In genomic region chr17:1630662-1631061, GRCh38 we compare ENCODE assay signal across 13 cellular contexts. TPM values are rescaled to one million over a fixed set of nuclear protein-coding genes. Genes with fewer than 3 reads are reported as not detected.
DNase-seq lines count a peak whose midpoint lies in the region; ATAC-seq, FAIRE-seq and TF ChIP-seq lines count a peak whose summit lies in the region.
"Had no signal": no experiment of that assay in that cellular context is flagged by ENCODE, and none has a peak within 500 bp of the region (broad histone marks: within the 10 kb centered on the region; RNA-seq: fewer than 3 reads in every experiment).

No MANE protein-coding gene starts in this region.

- H3K4me1 ChIP-seq in GM12878 (ENCODE audit: control insufficient read depth, insufficient read depth, low read length) (peaks cover 37% of the 10 kb centered on the region), neutrophil (ENCODE audit: control insufficient read depth in 1 of 2, insufficient read depth in 1 of 2, low read depth in 1 of 2, low read length in 1 of 2) (peaks cover 27 to 29% of the 10 kb centered on the region in 2 experiments)

- no peak overlapping the region for H3K27ac Mint-ChIP-seq in activated CD4-positive, alpha-beta T cell treated with anti-CD3 and anti-CD28 coated beads, Interleukin-2, amount 10 ng/mL, durations not matched to agents 7 days and 5 days
- peak overlapping the region in 2 of 3 donors; percentile 82 to 93 for H3K27ac Mint-ChIP-seq in IgD-negative memory B cell
- H3K27ac Mint-ChIP-seq: activated CD8-positive, alpha-beta memory T cell treated with anti-CD3 and anti-CD28 coated beads, Interleukin-2, amount 10 ng/mL, durations not matched to agents 7 days and 5 days had no signal

- CTCF ChIA-PET in activated CD4-positive, alpha-beta T cell treated with anti-CD3 and anti-CD28 coated beads, Interleukin-2, amount 10 ng/mL, durations not matched to agents 7 days and 5 days (lab: Charles Lee) = interaction anchor here (0.6 to 2.4 kb wide), 15 partner anchors 9 to 280 kb away, joined by 3 to 22 read pairs (median 3); partner anchors contain the start of genes INPP5K and SCARF1
- CTCF ChIA-PET in GM12878 (lab: Yijun Ruan, JAX) = interaction anchor here (0.6 to 9.9 kb wide), 35 partner anchors 10 to 466 kb away, joined by 3 to 380 read pairs (median 6); partner anchors contain the start of genes INPP5K, RILP and SCARF1

- POLR2A ChIA-PET in activated CD4-positive, alpha-beta T cell treated with anti-CD3 and anti-CD28 coated beads, Interleukin-2, amount 10 ng/mL, durations not matched to agents 7 days and 5 days (lab: Charles Lee) = no interaction called here
- POLR2A ChIA-PET in GM12878 (lab: Charles Lee) = interaction anchor here (0.6 to 6.0 kb wide), 8 partner anchors 18 to 230 kb away, joined by 3 to 56 read pairs (median 6); partner anchors contain the start of genes INPP5K and RILP

- H3K36me3 Mint-ChIP-seq in activated CD4-positive, alpha-beta T cell treated with anti-CD3 and anti-CD28 coated beads, Interleukin-2, amount 10 ng/mL, durations not matched to agents 7 days and 5 days (ENCODE audit: low read depth) = no peaks in the 10 kb centered on the region
- peaks cover 3% of the 10 kb centered on the region for H3K36me3 Mint-ChIP-seq in IgD-negative memory B cell
- H3K36me3 Mint-ChIP-seq: activated CD8-positive, alpha-beta memory T cell treated with anti-CD3 and anti-CD28 coated beads, Interleukin-2, amount 10 ng/mL, durations not matched to agents 7 days and 5 days had no signal

- RAD21 ChIA-PET in GM12878 (lab: Charles Lee; ENCODE audit: unreplicated experiment) = interaction anchor here (0.6 to 10.0 kb wide), 26 partner anchors 10 to 371 kb away, joined by 3 to 317 read pairs (median 5); partner anchors contain the start of genes INPP5K, RILP and SCARF1

- SMC1A ChIA-PET in GM12878 (lab: Charles Lee; ENCODE audit: uncharacterized antibody, unreplicated experiment) = interaction anchor here (0.6 to 5.4 kb wide), 17 partner anchors 14 to 269 kb away, joined by 3 to 107 read pairs (median 4); partner anchors contain the start of genes INPP5K and PITPNA

- in situ Hi-C loops in GM12878 (cut with MboI) = no loop called here

- no peak for TF ChIP-seq RAD21 in GM12878 (IDR thresholded peaks at IDR 0.05; ENCODE audit: insufficient read depth, low read depth, low read length)

- no peak overlapping the region for H2AFZ ChIP-seq in GM12878 (ENCODE audit: control insufficient read depth, low read depth, low read length)
- H2AFZ ChIP-seq: PC-9 had no signal

- TF ChIP-seq CTCF in GM12878 (IDR thresholded peaks at IDR 0.05 in 2 of 3, conservative IDR thresholded peaks at IDR 0.05 in 1 of 3; ENCODE audit: control insufficient read depth in 2 of 3, extremely low read depth in 1 of 3, insufficient read depth in 1 of 3, low read depth in 3 of 3, low read length in 3 of 3) = no peak
- TF ChIP-seq CTCF in neutrophil (IDR thresholded peaks at IDR 0.05) = no peak

- peaks cover 28% of the 10 kb centered on the region for H3K4me1 Mint-ChIP-seq in activated CD4-positive, alpha-beta T cell treated with anti-CD3 and anti-CD28 coated beads, Interleukin-2, amount 10 ng/mL, durations not matched to agents 7 days and 5 days
- H3K4me1 Mint-ChIP-seq in IgD-negative memory B cell = peaks cover 30 to 36% (median 34%) of the 10 kb centered on the region in 3 donors

- no peak for TF ChIP-seq EP300 in GM12878 (IDR thresholded peaks at IDR 0.05; ENCODE audit: borderline replicate concordance in 1 of 2, control insufficient read depth in 1 of 2, low read depth in 2 of 2, low read length in 2 of 2)

- H3K4me3 ChIP-seq in GM12878 (no peak overlapping the region), neutrophil (ENCODE audit: low read depth in 1 of 2, low read length in 1 of 2) (no peak overlapping the region)

- WGBS in GM12878 (ENCODE audit: insufficient coverage, insufficient replicate concordance, low lambda C conversion rate, missing lambda C conversion rate) = 8% methylated on average over 4 of the region's 4 CpGs

- H3K27ac ChIP-seq in GM12878 (ENCODE audit: control insufficient read depth, insufficient read depth) (no peak overlapping the region), neutrophil (peak overlapping the region; percentile 38)
- H3K27ac ChIP-seq: ascending aorta, PC-9 had no signal

- peak overlapping the region; percentile 81 for H3K4me3 Mint-ChIP-seq in activated CD4-positive, alpha-beta T cell treated with anti-CD3 and anti-CD28 coated beads, Interleukin-2, amount 10 ng/mL, durations not matched to agents 7 days and 5 days
- peak overlapping the region; percentile 79 to 95 (median 89) for H3K4me3 Mint-ChIP-seq in IgD-negative memory B cell

- H3K27me3 Mint-ChIP-seq in activated CD4-positive, alpha-beta T cell treated with anti-CD3 and anti-CD28 coated beads, Interleukin-2, amount 10 ng/mL, durations not matched to agents 7 days and 5 days = peaks cover 39% of the 10 kb centered on the region
- H3K27me3 Mint-ChIP-seq in IgD-negative memory B cell = peaks cover 2% of the 10 kb centered on the region

- no peak overlapping the region; the same call in 1 of the 2 replicates for H3K4me2 ChIP-seq in GM12878 (ENCODE audit: control insufficient read depth, insufficient read depth)

- TF ChIP-seq POLR2A in GM12878 (IDR thresholded peaks at IDR 0.05; ENCODE audit: low read depth, low read length) = no peak

- H3K36me3 ChIP-seq in GM12878 (ENCODE audit: control insufficient read depth in 2 of 2, insufficient read depth in 2 of 2, low read length in 1 of 2) = no peaks in the 10 kb centered on the region
- H3K36me3 ChIP-seq in neutrophil = peaks cover 15% of the 10 kb centered on the region
- H3K36me3 ChIP-seq: ascending aorta had no signal

- no TSS peak for BruUV-seq in GM12878 (replicated peaks; lab: Mats Ljungman, UMichigan)

- H4K20me1 ChIP-seq in GM12878 (ENCODE audit: control insufficient read depth, insufficient read depth) = no peaks in the 10 kb centered on the region

- no peaks in the 10 kb centered on the region for H3K9me3 Mint-ChIP-seq in activated CD4-positive, alpha-beta T cell treated with anti-CD3 and anti-CD28 coated beads, Interleukin-2, amount 10 ng/mL, durations not matched to agents 7 days and 5 days
- H3K9me3 Mint-ChIP-seq in IgD-negative memory B cell = no peaks in the 10 kb centered on the region

- DNase-seq in activated CD4-positive, alpha-beta T cell treated with anti-CD3 and anti-CD28 coated beads, Interleukin-2, amount 10 ng/mL, durations not matched to agents 7 days and 5 days = no peak
- no peak for DNase-seq in activated CD4-positive, alpha-beta T cell treated with anti-CD3 and anti-CD28 coated beads, Interleukin-2, amount 50 U/mL, for 4 hours
- DNase-seq in GM12878 (ENCODE audit: low read depth, low spot score) (no peak), GF-D8 (lab: John Stamatoyannopoulos, UW) (no peak), NCI-H187 (lab: John Stamatoyannopoulos, UW) (no peak)
- DNase-seq in stimulated activated CD4-positive, alpha-beta T cell treated with anti-CD3 and anti-CD28 coated beads, Interleukin-15, amount 100 ng/mL, for 24 hours = no peak
- DNase-seq: kidney glomerular epithelial cell had no signal

- intact Hi-C loops in GM12878 (cut with micrococcal nuclease; ENCODE audit: unreplicated experiment) = loop anchor here (5.0 kb wide), 1 partner anchor 113 kb away; the partner anchor contains the start of gene INPP5K

- H3K27me3 ChIP-seq in GM12878 (replicated peaks in 1 of 2; ENCODE audit: control insufficient read depth in 2 of 2, insufficient read depth in 2 of 2, low read length in 1 of 2) (no peaks in the 10 kb centered on the region), neutrophil (peaks cover 22% of the 10 kb centered on the region)
- H3K27me3 ChIP-seq: ascending aorta had no signal

- FAIRE-seq in GM12878 (lab: Jason Lieb, UNC) = no peak
- FAIRE-seq: urothelium cell line had no signal

- no peaks in the 10 kb centered on the region for H3K9me3 ChIP-seq in GM12878 (replicated peaks; ENCODE audit: control insufficient read depth, insufficient read depth, low read length)
- H3K9me3 ChIP-seq in neutrophil = no peaks in the 10 kb centered on the region
- H3K9me3 ChIP-seq: ascending aorta had no signal

- H3K9ac ChIP-seq in GM12878 (ENCODE audit: control insufficient read depth, insufficient read depth, low read length) = no peak overlapping the region

- H3K79me2 ChIP-seq in GM12878 (ENCODE audit: control insufficient read depth, insufficient read depth, low read length) = peaks cover 6% of the 10 kb centered on the region

- no peak for ATAC-seq in GM12878

RNA-seq across cellular contexts. Expression of gene SLC43A2, which starts 2.0 kb away (rescaled TPM):
- under 1 TPM; 0.40 to 0.52 TPM for total RNA-seq in activated CD4-positive, alpha-beta T cell treated with anti-CD3 and anti-CD28 coated beads, Interleukin-2, amount 10 ng/mL, durations not matched to agents 7 days and 5 days
- polyA plus RNA-seq in IgD-negative memory B cell = 27.3 TPM
- 26.0 and 27.2 TPM in 2 replicates for total RNA-seq in GM12878 (2013; cell fraction: nucleolus; rRNA removed)
- total RNA-seq in GM12878 (2014; rRNA removed) = 9.4 and 11.6 TPM in 2 replicates
- total RNA-seq in GM12878 (2014; rRNA removed; fragmentation: Illumina TruSeq; extraction: Trizol) = 3.5 and 4.7 TPM in 2 replicates
- 14.0 and 14.1 TPM in 2 replicates for total RNA-seq in GM12878 (2021)
- 1.0 TPM for polyA plus RNA-seq in GM12878 (2011; ENCODE audit: low read depth)
- polyA plus RNA-seq in GM12878 (2011; rRNA removed) = 1.7 and 2.9 TPM in 2 replicates
- 4.9 and 6.0 TPM in 2 replicates for polyA plus RNA-seq in GM12878 (2011; cell fraction: cytosol; rRNA removed)
- polyA plus RNA-seq in GM12878 (2011; cell fraction: nucleus; rRNA removed) = 4.3 and 4.8 TPM in 2 replicates
- polyA plus RNA-seq in GM12878 (2012) = 3.8 and 3.9 TPM in 2 replicates
- 1.6 and 3.9 TPM in 2 replicates for polyA plus RNA-seq in GM12878 (2014; fragmentation: Illumina TruSeq; extraction: Trizol)
- under 1 TPM; 0.03 to 0.13 TPM for polyA plus RNA-seq in GM12878 (2014; fragmentation: Nextera tagmentation; extraction: Ambion mirVana)
- polyA plus RNA-seq in GM12878 (2014; rRNA removed) = 12.3 and 12.6 TPM in 2 replicates
- 1 to 10 TPM; 6.7 to 7.4 TPM for polyA plus RNA-seq in GM12878 (2016; fragmentation: Nextera tagmentation; extraction: Ambion mirVana)
- polyA minus RNA-seq in GM12878 (2011; rRNA and poly(A)+ RNA removed) = 4.2 and 8.9 TPM in 2 replicates
- polyA minus RNA-seq in GM12878 (2011; cell fraction: cytosol; rRNA and poly(A)+ RNA removed) = 2.5 and 6.4 TPM in 2 replicates
- polyA minus RNA-seq in GM12878 (2011; cell fraction: nucleus; rRNA and poly(A)+ RNA removed) = 3.9 and 6.9 TPM in 2 replicates

RNA-seq across cellular contexts. Expression of gene SCARF1, which starts 14.9 kb away (rescaled TPM):
- total RNA-seq in activated CD4-positive, alpha-beta T cell treated with anti-CD3 and anti-CD28 coated beads, Interleukin-2, amount 10 ng/mL, durations not matched to agents 7 days and 5 days = 1 to 10 TPM in 1 of 2 experiments, under 1 TPM in 1; 0.87 to 1.0 TPM
- polyA plus RNA-seq in IgD-negative memory B cell (0.19 TPM), GM12878 (2011; rRNA removed) (0.27 and 0.45 TPM in 2 replicates), GM12878 (2014; fragmentation: Illumina TruSeq; extraction: Trizol) (0.26 TPM in 1 of 2 replicates, not detected in the other), GM12878 (2014; fragmentation: Nextera tagmentation; extraction: Ambion mirVana) (under 1 TPM; 0.10 to 0.15 TPM), GM12878 (2014; rRNA removed) (1.0 and 1.9 TPM in 2 replicates), GM12878 (2016; fragmentation: Nextera tagmentation; extraction: Ambion mirVana) (under 1 TPM; 0.33 to 0.54 TPM)
- total RNA-seq in GM12878 (2013; cell fraction: nucleolus; rRNA removed) = 3.1 and 5.3 TPM in 2 replicates
- total RNA-seq in GM12878 (2014; rRNA removed) (0.73 and 1.1 TPM in 2 replicates), GM12878 (2014; rRNA removed; fragmentation: Illumina TruSeq; extraction: Trizol) (0.40 and 0.51 TPM in 2 replicates), GM12878 (2021) (1.4 and 1.7 TPM in 2 replicates)
- 0.16 TPM for polyA plus RNA-seq in GM12878 (2011; ENCODE audit: low read depth)
- 0.67 and 0.87 TPM in 2 replicates for polyA plus RNA-seq in GM12878 (2011; cell fraction: cytosol; rRNA removed)
- 2.6 and 3.5 TPM in 2 replicates for polyA plus RNA-seq in GM12878 (2011; cell fraction: nucleus; rRNA removed)
- polyA plus RNA-seq in GM12878 (2012) = 0.84 TPM in 2 replicates
- 0.15 and 0.52 TPM in 2 replicates for polyA minus RNA-seq in GM12878 (2011; rRNA and poly(A)+ RNA removed)
- 0.31 and 0.53 TPM in 2 replicates for polyA minus RNA-seq in GM12878 (2011; cell fraction: cytosol; rRNA and poly(A)+ RNA removed)
- 0.77 and 0.85 TPM in 2 replicates for polyA minus RNA-seq in GM12878 (2011; cell fraction: nucleus; rRNA and poly(A)+ RNA removed)

RNA-seq across cellular contexts. Expression of gene RILP, which starts 19.0 kb away (rescaled TPM):
- total RNA-seq in activated CD4-positive, alpha-beta T cell treated with anti-CD3 and anti-CD28 coated beads, Interleukin-2, amount 10 ng/mL, durations not matched to agents 7 days and 5 days = 1 to 10 TPM; 2.6 to 3.9 TPM
- polyA plus RNA-seq in IgD-negative memory B cell (2.6 TPM), GM12878 (2011; rRNA removed) (1.2 and 2.0 TPM in 2 replicates), GM12878 (2014; fragmentation: Illumina TruSeq; extraction: Trizol) (0.79 and 2.6 TPM in 2 replicates), GM12878 (2014; fragmentation: Nextera tagmentation; extraction: Ambion mirVana) (under 1 TPM in 1 of 2 experiments, not detected in 1; 0.60 TPM), GM12878 (2014; rRNA removed) (6.1 and 8.1 TPM in 2 replicates), GM12878 (2016; fragmentation: Nextera tagmentation; extraction: Ambion mirVana) (1 to 10 TPM; 2.2 to 3.5 TPM)
- 2.9 and 5.4 TPM in 2 replicates for total RNA-seq in GM12878 (2013; cell fraction: nucleolus; rRNA removed)
- total RNA-seq in GM12878 (2014; rRNA removed) (5.3 and 6.0 TPM in 2 replicates), GM12878 (2014; rRNA removed; fragmentation: Illumina TruSeq; extraction: Trizol) (2.4 and 3.3 TPM in 2 replicates), GM12878 (2021) (3.5 and 4.2 TPM in 2 replicates)
- polyA plus RNA-seq in GM12878 (2011; ENCODE audit: low read depth) = 0.72 TPM
- 2.3 and 2.8 TPM in 2 replicates for polyA plus RNA-seq in GM12878 (2011; cell fraction: cytosol; rRNA removed)
- polyA plus RNA-seq in GM12878 (2011; cell fraction: nucleus; rRNA removed) = 5.5 and 7.1 TPM in 2 replicates
- polyA plus RNA-seq in GM12878 (2012) = 2.0 and 2.2 TPM in 2 replicates
- 0.80 and 0.88 TPM in 2 replicates for polyA minus RNA-seq in GM12878 (2011; rRNA and poly(A)+ RNA removed)
- polyA minus RNA-seq in GM12878 (2011; cell fraction: cytosol; rRNA and poly(A)+ RNA removed) = 1.4 and 2.0 TPM in 2 replicates
- polyA minus RNA-seq in GM12878 (2011; cell fraction: nucleus; rRNA and poly(A)+ RNA removed) = 1.5 and 3.4 TPM in 2 replicates

RNA-seq across cellular contexts. Expression of gene PRPF8, which starts 54.0 kb away (rescaled TPM):
- total RNA-seq in activated CD4-positive, alpha-beta T cell treated with anti-CD3 and anti-CD28 coated beads, Interleukin-2, amount 10 ng/mL, durations not matched to agents 7 days and 5 days = 100 to 1,000 TPM; 302 to 316 TPM
- polyA plus RNA-seq in IgD-negative memory B cell (156 TPM), GM12878 (2011; rRNA removed) (45.4 and 156 TPM in 2 replicates), GM12878 (2014; fragmentation: Illumina TruSeq; extraction: Trizol) (193 and 227 TPM in 2 replicates), GM12878 (2014; fragmentation: Nextera tagmentation; extraction: Ambion mirVana) (100 to 1,000 TPM; 133 to 167 TPM), GM12878 (2014; rRNA removed) (123 and 163 TPM in 2 replicates), GM12878 (2016; fragmentation: Nextera tagmentation; extraction: Ambion mirVana) (100 to 1,000 TPM; 224 to 238 TPM)
- total RNA-seq in GM12878 (2013; cell fraction: nucleolus; rRNA removed) = 308 and 355 TPM in 2 replicates
- total RNA-seq in GM12878 (2014; rRNA removed) (119 and 157 TPM in 2 replicates), GM12878 (2014; rRNA removed; fragmentation: Illumina TruSeq; extraction: Trizol) (75.0 and 77.2 TPM in 2 replicates), GM12878 (2021) (313 and 337 TPM in 2 replicates)
- polyA plus RNA-seq in GM12878 (2011; ENCODE audit: low read depth) = 951 TPM
- polyA plus RNA-seq in GM12878 (2011; cell fraction: cytosol; rRNA removed) = 122 and 145 TPM in 2 replicates
- polyA plus RNA-seq in GM12878 (2011; cell fraction: nucleus; rRNA removed) = 325 and 335 TPM in 2 replicates
- 137 and 153 TPM in 2 replicates for polyA plus RNA-seq in GM12878 (2012)
- 229 and 378 TPM in 2 replicates for polyA minus RNA-seq in GM12878 (2011; rRNA and poly(A)+ RNA removed)
- polyA minus RNA-seq in GM12878 (2011; cell fraction: cytosol; rRNA and poly(A)+ RNA removed) = 198 and 260 TPM in 2 replicates
- 124 and 187 TPM in 2 replicates for polyA minus RNA-seq in GM12878 (2011; cell fraction: nucleus; rRNA and poly(A)+ RNA removed)
